1 cellular context compared by ENCODE assay signal in the genomic region with DNA sequence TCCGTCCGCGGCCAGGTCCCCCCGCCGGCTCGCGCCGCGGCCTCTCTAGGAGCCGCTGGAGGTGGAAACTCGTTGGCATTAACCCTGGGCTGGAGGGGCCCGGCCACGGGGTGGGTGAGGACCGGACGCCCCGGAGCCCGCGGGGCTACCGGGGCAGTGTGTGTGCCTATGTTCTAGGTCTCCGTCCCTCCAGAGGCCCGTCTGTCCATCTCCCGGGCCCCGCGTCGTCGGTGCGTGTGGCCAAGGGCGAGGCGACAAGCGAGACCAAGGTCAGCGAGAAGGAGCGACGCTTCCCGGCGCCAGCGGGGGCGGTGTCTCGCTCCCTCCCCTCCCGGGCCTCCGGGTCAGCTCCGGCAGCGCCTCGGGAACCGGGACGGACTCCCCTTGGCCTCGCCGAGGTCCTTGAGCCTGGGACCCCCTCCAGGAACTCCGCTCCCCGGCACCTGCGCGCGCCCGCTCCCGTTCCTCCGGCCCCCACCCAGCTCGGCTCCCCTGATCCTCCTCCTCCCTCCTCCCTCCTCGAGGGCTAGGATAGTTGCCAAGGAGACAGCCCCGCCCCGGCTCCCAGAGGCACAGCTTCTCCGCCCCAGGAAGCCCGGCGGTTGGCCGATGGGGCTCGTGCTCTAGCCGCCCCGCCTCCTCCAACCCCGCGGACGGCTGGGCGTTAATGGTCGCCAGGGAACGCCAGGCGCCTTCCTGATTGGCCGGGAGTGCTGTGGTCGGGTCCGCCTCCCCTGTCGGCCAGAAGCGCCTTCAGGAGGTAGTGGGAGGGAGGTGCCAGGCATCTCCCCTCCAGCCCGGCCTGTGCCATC.
TF ChIP-seq lines count a peak whose summit lies in the region.

No MANE protein-coding gene starts in this region.

TF ChIP-seq in SK-N-SH, 30 proteins besides CTCF, POLR2A, EP300 and RAD21 (continued from another document):
- TF ChIP-seq, protein P1, sequence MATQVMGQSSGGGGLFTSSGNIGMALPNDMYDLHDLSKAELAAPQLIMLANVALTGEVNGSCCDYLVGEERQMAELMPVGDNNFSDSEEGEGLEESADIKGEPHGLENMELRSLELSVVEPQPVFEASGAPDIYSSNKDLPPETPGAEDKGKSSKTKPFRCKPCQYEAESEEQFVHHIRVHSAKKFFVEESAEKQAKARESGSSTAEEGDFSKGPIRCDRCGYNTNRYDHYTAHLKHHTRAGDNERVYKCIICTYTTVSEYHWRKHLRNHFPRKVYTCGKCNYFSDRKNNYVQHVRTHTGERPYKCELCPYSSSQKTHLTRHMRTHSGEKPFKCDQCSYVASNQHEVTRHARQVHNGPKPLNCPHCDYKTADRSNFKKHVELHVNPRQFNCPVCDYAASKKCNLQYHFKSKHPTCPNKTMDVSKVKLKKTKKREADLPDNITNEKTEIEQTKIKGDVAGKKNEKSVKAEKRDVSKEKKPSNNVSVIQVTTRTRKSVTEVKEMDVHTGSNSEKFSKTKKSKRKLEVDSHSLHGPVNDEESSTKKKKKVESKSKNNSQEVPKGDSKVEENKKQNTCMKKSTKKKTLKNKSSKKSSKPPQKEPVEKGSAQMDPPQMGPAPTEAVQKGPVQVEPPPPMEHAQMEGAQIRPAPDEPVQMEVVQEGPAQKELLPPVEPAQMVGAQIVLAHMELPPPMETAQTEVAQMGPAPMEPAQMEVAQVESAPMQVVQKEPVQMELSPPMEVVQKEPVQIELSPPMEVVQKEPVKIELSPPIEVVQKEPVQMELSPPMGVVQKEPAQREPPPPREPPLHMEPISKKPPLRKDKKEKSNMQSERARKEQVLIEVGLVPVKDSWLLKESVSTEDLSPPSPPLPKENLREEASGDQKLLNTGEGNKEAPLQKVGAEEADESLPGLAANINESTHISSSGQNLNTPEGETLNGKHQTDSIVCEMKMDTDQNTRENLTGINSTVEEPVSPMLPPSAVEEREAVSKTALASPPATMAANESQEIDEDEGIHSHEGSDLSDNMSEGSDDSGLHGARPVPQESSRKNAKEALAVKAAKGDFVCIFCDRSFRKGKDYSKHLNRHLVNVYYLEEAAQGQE (IDR thresholded peaks at IDR 0.05; ENCODE audit: low read depth, low read length), result no peak
- TF ChIP-seq, protein P2, sequence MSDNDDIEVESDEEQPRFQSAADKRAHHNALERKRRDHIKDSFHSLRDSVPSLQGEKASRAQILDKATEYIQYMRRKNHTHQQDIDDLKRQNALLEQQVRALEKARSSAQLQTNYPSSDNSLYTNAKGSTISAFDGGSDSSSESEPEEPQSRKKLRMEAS (IDR thresholded peaks at IDR 0.05; ENCODE audit: low read depth), result peak; percentile 32
- TF ChIP-seq SIN3A (IDR thresholded peaks at IDR 0.05; ENCODE audit: borderline replicate concordance, low read depth, low read length), result peak; percentile 64; the same call in 1 of the 2 replicates
- TF ChIP-seq, protein P3, sequence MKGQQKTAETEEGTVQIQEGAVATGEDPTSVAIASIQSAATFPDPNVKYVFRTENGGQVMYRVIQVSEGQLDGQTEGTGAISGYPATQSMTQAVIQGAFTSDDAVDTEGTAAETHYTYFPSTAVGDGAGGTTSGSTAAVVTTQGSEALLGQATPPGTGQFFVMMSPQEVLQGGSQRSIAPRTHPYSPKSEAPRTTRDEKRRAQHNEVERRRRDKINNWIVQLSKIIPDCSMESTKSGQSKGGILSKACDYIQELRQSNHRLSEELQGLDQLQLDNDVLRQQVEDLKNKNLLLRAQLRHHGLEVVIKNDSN (IDR thresholded peaks at IDR 0.05; ENCODE audit: borderline replicate concordance, low read depth), result peak; percentile 31
- no peak for TF ChIP-seq NRF1 (IDR thresholded peaks at IDR 0.05; ENCODE audit: low read depth, low read length)
- TF ChIP-seq EZH2phosphoT487 (IDR thresholded peaks at IDR 0.05; ENCODE audit: borderline replicate concordance, low read depth), result no peak
- TF ChIP-seq POLR2AphosphoS5 (IDR thresholded peaks at IDR 0.05; ENCODE audit: low read depth, low read length), result peak; percentile 73
- TF ChIP-seq TCF12 (IDR thresholded peaks at IDR 0.05), result 0 out of 2 replicates have a peak, but pooled peaks have one; percentile 2
- TF ChIP-seq NFIC (IDR thresholded peaks at IDR 0.05; ENCODE audit: borderline replicate concordance), result 0 out of 2 replicates have a peak, but pooled peaks have one; percentile 6
- TF ChIP-seq, protein P4, sequence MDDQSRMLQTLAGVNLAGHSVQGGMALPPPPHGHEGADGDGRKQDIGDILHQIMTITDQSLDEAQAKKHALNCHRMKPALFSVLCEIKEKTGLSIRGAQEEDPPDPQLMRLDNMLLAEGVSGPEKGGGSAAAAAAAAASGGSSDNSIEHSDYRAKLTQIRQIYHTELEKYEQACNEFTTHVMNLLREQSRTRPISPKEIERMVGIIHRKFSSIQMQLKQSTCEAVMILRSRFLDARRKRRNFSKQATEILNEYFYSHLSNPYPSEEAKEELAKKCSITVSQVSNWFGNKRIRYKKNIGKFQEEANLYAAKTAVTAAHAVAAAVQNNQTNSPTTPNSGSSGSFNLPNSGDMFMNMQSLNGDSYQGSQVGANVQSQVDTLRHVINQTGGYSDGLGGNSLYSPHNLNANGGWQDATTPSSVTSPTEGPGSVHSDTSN (IDR thresholded peaks at IDR 0.05), result no peak; the same call in 1 of the 2 replicates
- TF ChIP-seq ELF1 (IDR thresholded peaks at IDR 0.05), result peak; percentile 34; the same call in 1 of the 2 replicates
- TF ChIP-seq, protein P5, sequence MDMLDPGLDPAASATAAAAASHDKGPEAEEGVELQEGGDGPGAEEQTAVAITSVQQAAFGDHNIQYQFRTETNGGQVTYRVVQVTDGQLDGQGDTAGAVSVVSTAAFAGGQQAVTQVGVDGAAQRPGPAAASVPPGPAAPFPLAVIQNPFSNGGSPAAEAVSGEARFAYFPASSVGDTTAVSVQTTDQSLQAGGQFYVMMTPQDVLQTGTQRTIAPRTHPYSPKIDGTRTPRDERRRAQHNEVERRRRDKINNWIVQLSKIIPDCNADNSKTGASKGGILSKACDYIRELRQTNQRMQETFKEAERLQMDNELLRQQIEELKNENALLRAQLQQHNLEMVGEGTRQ (IDR thresholded peaks at IDR 0.05; ENCODE audit: borderline replicate concordance, low read depth, low read length), result no peak
- peak; percentile 80 for TF ChIP-seq TAF1 (IDR thresholded peaks at IDR 0.05; ENCODE audit: borderline replicate concordance, low read depth, low read length)
- TF ChIP-seq MXI1 (IDR thresholded peaks at IDR 0.05; ENCODE audit: low read depth, low read length), result peak; percentile 85
- peak; percentile 66 for TF ChIP-seq YY1 (IDR thresholded peaks at IDR 0.05; ENCODE audit: low read depth)
- TF ChIP-seq FOXJ3 (CRISPR knock-in tag; IDR thresholded peaks at IDR 0.05), result no peak
- peak; percentile 11; the same call in 1 of the 2 replicates for TF ChIP-seq GATA2 (CRISPR knock-in tag; IDR thresholded peaks at IDR 0.05)
- TF ChIP-seq, protein P6, sequence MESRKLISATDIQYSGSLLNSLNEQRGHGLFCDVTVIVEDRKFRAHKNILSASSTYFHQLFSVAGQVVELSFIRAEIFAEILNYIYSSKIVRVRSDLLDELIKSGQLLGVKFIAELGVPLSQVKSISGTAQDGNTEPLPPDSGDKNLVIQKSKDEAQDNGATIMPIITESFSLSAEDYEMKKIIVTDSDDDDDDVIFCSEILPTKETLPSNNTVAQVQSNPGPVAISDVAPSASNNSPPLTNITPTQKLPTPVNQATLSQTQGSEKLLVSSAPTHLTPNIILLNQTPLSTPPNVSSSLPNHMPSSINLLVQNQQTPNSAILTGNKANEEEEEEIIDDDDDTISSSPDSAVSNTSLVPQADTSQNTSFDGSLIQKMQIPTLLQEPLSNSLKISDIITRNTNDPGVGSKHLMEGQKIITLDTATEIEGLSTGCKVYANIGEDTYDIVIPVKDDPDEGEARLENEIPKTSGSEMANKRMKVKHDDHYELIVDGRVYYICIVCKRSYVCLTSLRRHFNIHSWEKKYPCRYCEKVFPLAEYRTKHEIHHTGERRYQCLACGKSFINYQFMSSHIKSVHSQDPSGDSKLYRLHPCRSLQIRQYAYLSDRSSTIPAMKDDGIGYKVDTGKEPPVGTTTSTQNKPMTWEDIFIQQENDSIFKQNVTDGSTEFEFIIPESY (IDR thresholded peaks at IDR 0.05; ENCODE audit: borderline replicate concordance, low read depth), result 0 out of 2 replicates have a peak, but pooled peaks have one; percentile 7
- TF ChIP-seq MEF2A (IDR thresholded peaks at IDR 0.05; ENCODE audit: borderline replicate concordance, low read depth), result 0 out of 2 replicates have a peak, but pooled peaks have one; percentile 1
- TF ChIP-seq RFX5 (IDR thresholded peaks at IDR 0.05; ENCODE audit: low read length), result peak; percentile 47; the same call in 1 of the 2 replicates
